ENCODE assay signal across 8 cellular contexts in genomic region chr4:183797445-183798248, GRCh38.
DNase-seq lines count a peak whose midpoint lies in the region; ATAC-seq and TF ChIP-seq lines count a peak whose summit lies in the region.

No MANE protein-coding gene starts in this region.

- 2% methylated on average over 21 of the region's 98 CpGs for WGBS in SK-N-SH (ENCODE audit: low lambda C conversion rate)

- TF ChIP-seq EP300 in SK-N-SH (IDR thresholded peaks at IDR 0.05; ENCODE audit: borderline replicate concordance in 1 of 2, low read depth in 1 of 2, low read length in 1 of 2): no peak

- no peaks in the 10 kb centered on the region for H3K9me2 ChIP-seq in SK-N-SH

- H3K27ac ChIP-seq in SK-N-SH (ENCODE audit: low read depth in 2 of 2, low read length in 1 of 2) (no peak overlapping the region), neural progenitor cell (no peak overlapping the region)

- CTCF ChIA-PET in SK-N-SH (lab: Yijun Ruan, JAX): interaction anchor here (1.0 kb wide), 1 partner anchor 76 kb away, joined by 3 read pairs; no protein-coding TSS in a partner anchor

- POLR2A ChIA-PET in SK-N-SH (lab: Yijun Ruan, JAX): no interaction called here
- POLR2A ChIA-PET in naive thymus-derived CD8-positive, alpha-beta T cell (lab: Charles Lee): no interaction called here

- TF ChIP-seq CTCF in GM13977 (IDR thresholded peaks at IDR 0.05; ENCODE audit: extremely low read depth, insufficient read depth, missing control alignments) (no peak), SK-N-SH (IDR thresholded peaks at IDR 0.05) (no peak), neural progenitor cell (IDR thresholded peaks at IDR 0.05) (no peak)

- no peaks in the 10 kb centered on the region for H3K36me3 ChIP-seq in SK-N-SH (replicated peaks in 1 of 2; ENCODE audit: control insufficient read depth in 1 of 2, insufficient read depth in 2 of 2, low read length in 1 of 2)
- no peaks in the 10 kb centered on the region for H3K36me3 ChIP-seq in neural progenitor cell

- no peaks in the 10 kb centered on the region for H3K9me3 ChIP-seq in SK-N-SH
- H3K9me3 ChIP-seq in neural progenitor cell (ENCODE audit: low read depth): no peaks in the 10 kb centered on the region

- H4K20me1 ChIP-seq in SK-N-SH (ENCODE audit: insufficient read depth) (no peaks in the 10 kb centered on the region), neural progenitor cell (ENCODE audit: low read depth) (peaks cover 19% of the 10 kb centered on the region)

- H2AFZ ChIP-seq in SK-N-SH (ENCODE audit: low read depth) (no peak overlapping the region), neural progenitor cell (replicated peaks) (peak overlapping the region; percentile 40)

- H3K9ac ChIP-seq in SK-N-SH: no peak overlapping the region
- H3K9ac ChIP-seq in neural progenitor cell: no peak overlapping the region

- H3K4me1 Mint-ChIP-seq in neural progenitor cell: peaks cover 27% of the 10 kb centered on the region
- H3K4me1 Mint-ChIP-seq in naive thymus-derived CD8-positive, alpha-beta T cell: peaks cover 0 to 13% (median 7%) of the 10 kb centered on the region in 4 donors

- no peak for TF ChIP-seq RAD21 in SK-N-SH (IDR thresholded peaks at IDR 0.05; ENCODE audit: low read length)

- H3K4me2 ChIP-seq in SK-N-SH (0 out of 2 replicates have a peak overlapping the region, but pooled peaks have one; percentile 15), neural progenitor cell (peak overlapping the region; percentile 83)

- peaks cover 5% of the 10 kb centered on the region for H3K36me3 Mint-ChIP-seq in neural progenitor cell
- H3K36me3 Mint-ChIP-seq in naive thymus-derived CD8-positive, alpha-beta T cell: peaks cover 0 to 23% (median 0%) of the 10 kb centered on the region in 3 donors

- in situ Hi-C loops in GM13977 (cut with MboI; ENCODE audit: low pct_unique_long_range_greater_than_20kb, low sequenced_read_pairs, unreplicated experiment): no loop called here

- no peaks in the 10 kb centered on the region for H3F3A ChIP-seq in SK-N-SH (replicated peaks; ENCODE audit: insufficient read depth)
- peaks cover 8% of the 10 kb centered on the region for H3F3A ChIP-seq in neural progenitor cell (ENCODE audit: low read depth)

- no peaks in the 10 kb centered on the region for H3K79me2 ChIP-seq in SK-N-SH (ENCODE audit: insufficient read depth)
- H3K79me2 ChIP-seq in neural progenitor cell (ENCODE audit: low read depth): no peaks in the 10 kb centered on the region

- peak; percentile 36 for DNase-seq in GM13977 (ENCODE audit: low spot score)
- peak; percentile 83 for DNase-seq in SK-N-SH
- peak; percentile 2 for DNase-seq in fibroblast of peridontal ligament (ENCODE audit: extremely low read depth)
- DNase-seq in neural progenitor cell (ENCODE audit: low spot score): peak; percentile 73
- no peak for DNase-seq in effector CD8-positive, alpha-beta T cell (lab: John Stamatoyannopoulos, UW)
- no peak for DNase-seq in naive thymus-derived CD8-positive, alpha-beta T cell
- DNase-seq in Ammon's horn (ENCODE audit: low spot score): no peak

- ATAC-seq in GM21529 (IDR thresholded peaks at IDR 0.05; ENCODE audit: unreplicated experiment): no peak
- ATAC-seq in naive thymus-derived CD8-positive, alpha-beta T cell: no peak

- H3K4me3 Mint-ChIP-seq in neural progenitor cell: peak overlapping the region; percentile 81
- peak overlapping the region in 5 of 10 donors; percentile 28 to 46 (median 41) for H3K4me3 Mint-ChIP-seq in naive thymus-derived CD8-positive, alpha-beta T cell

- peaks cover 24% of the 10 kb centered on the region for H3K9me3 Mint-ChIP-seq in neural progenitor cell
- peaks cover 0 to 20% (median 15%) of the 10 kb centered on the region in 9 donors for H3K9me3 Mint-ChIP-seq in naive thymus-derived CD8-positive, alpha-beta T cell

- H3K27me3 ChIP-seq in SK-N-SH (ENCODE audit: insufficient read depth) (peaks cover 23% of the 10 kb centered on the region), neural progenitor cell (peaks cover 82% of the 10 kb centered on the region)

- H3K27ac Mint-ChIP-seq in neural progenitor cell: no peak overlapping the region
- H3K27ac Mint-ChIP-seq in naive thymus-derived CD8-positive, alpha-beta T cell: no peak overlapping the region

- peaks cover 42% of the 10 kb centered on the region for H3K27me3 Mint-ChIP-seq in neural progenitor cell (ENCODE audit: insufficient read depth, low read depth)
- H3K27me3 Mint-ChIP-seq in naive thymus-derived CD8-positive, alpha-beta T cell: peaks cover 34 to 70% (median 54%) of the 10 kb centered on the region in 5 donors

- H3K4me3 ChIP-seq in SK-N-SH (ENCODE audit: low read depth in 2 of 2, low read length in 1 of 2) (peak overlapping the region in 1 of 2 experiments; percentile 48; a peak in 2 of 4 replicates), neural progenitor cell (peak overlapping the region; percentile 52)

- H3K4me1 ChIP-seq in SK-N-SH (ENCODE audit: control insufficient read depth in 1 of 2, insufficient read depth in 2 of 2, low read depth in 1 of 2, low read length in 1 of 2): no peaks in the 10 kb centered on the region; a peak in 1 of 4 replicates
- peaks cover 9% of the 10 kb centered on the region for H3K4me1 ChIP-seq in neural progenitor cell

TF ChIP-seq in SK-N-SH, 30 proteins besides CTCF, POLR2A, EP300 and RAD21:
- TF ChIP-seq JUND (IDR thresholded peaks at IDR 0.05) (no peak), TCF12 (IDR thresholded peaks at IDR 0.05) (no peak), TEAD4 (IDR thresholded peaks at IDR 0.05; ENCODE audit: borderline replicate concordance, insufficient read depth) (no peak), RFX5 (IDR thresholded peaks at IDR 0.05; ENCODE audit: low read length) (no peak), FOXM1 (IDR thresholded peaks at IDR 0.05; ENCODE audit: low read depth) (no peak), EZH2phosphoT487 (IDR thresholded peaks at IDR 0.05; ENCODE audit: borderline replicate concordance, low read depth) (no peak), CHD2 (IDR thresholded peaks at IDR 0.05; ENCODE audit: low read length, partially characterized antibody) (no peak), POLR2AphosphoS5 (IDR thresholded peaks at IDR 0.05; ENCODE audit: low read depth, low read length) (no peak), PBX3 (IDR thresholded peaks at IDR 0.05) (no peak), GATA2 (CRISPR knock-in tag; IDR thresholded peaks at IDR 0.05) (no peak), MEF2A (IDR thresholded peaks at IDR 0.05; ENCODE audit: borderline replicate concordance, low read depth) (no peak), TAF1 (IDR thresholded peaks at IDR 0.05; ENCODE audit: borderline replicate concordance, low read depth, low read length) (no peak), ELF1 (IDR thresholded peaks at IDR 0.05) (no peak), SMC3 (IDR thresholded peaks at IDR 0.05; ENCODE audit: low read depth, low read length) (no peak), IRF3 (IDR thresholded peaks at IDR 0.05; ENCODE audit: low read depth, low read length) (no peak), FOXJ3 (CRISPR knock-in tag; IDR thresholded peaks at IDR 0.05) (no peak), ZBTB33 (IDR thresholded peaks at IDR 0.05; ENCODE audit: borderline replicate concordance, low read depth) (no peak)

Comparison
In these comparisons a context has a peak if more than half of its experiments do, and no peak if none do; other contexts are left out.
1. DNase-seq: peak in GM13977 (single experiment), SK-N-SH (single experiment), fibroblast of peridontal ligament (single experiment) and neural progenitor cell (single experiment); none in effector CD8-positive, alpha-beta T cell (single experiment), naive thymus-derived CD8-positive, alpha-beta T cell (0 of 10) and Ammon's horn (single experiment).